In the genomic region with DNA sequence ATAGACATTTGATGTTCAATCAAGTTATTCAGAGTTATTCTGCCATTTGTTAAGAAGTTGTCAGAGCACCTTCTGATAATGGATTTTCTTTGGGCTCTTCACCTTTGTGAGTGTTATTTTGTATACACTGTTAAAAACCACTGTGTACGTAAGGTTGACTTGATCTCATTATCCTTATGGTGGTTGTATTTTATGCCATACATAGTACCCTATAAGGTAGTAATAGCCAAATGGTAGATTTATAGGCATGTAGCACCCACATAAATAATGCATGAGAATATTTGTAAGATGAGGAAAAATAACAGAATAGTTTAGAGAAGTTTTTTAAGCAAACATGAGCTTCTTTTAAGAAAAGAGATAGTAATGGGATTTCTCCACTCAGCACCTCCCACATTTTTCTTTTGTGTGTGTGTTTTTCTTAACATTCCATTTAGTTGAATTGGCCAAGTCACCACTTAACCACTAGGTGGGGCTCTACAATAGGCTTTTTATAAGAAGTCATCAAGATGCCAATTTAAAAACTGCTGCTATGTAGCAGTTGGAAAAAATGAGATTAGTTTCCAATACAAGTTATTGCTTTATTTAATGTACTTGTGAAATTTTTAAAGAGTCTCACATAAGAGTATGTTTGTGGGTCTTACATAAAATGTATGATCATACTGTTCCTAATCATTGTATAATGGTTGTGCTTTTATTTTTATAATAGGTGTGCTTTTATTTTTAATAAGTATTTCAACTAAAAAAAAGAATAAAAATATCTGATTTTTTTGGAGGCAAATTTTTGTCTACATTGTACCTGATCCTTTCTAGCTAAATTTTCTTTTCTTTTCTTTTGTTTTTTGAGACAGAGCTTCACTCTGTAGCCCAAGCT, we compare ENCODE assay signal across 8 cellular contexts. TPM values are rescaled to one million over a fixed set of nuclear protein-coding genes. Genes with fewer than 3 reads are reported as not detected.
A peak's percentile ranks its signal among the peaks of the same experiment; 100 is the strongest.
DNase-seq lines count a peak whose midpoint lies in the region; ATAC-seq and TF ChIP-seq lines count a peak whose summit lies in the region.

No MANE protein-coding gene starts in this region.

- H3K9me3 Mint-ChIP-seq in activated CD4-positive, alpha-beta T cell treated with anti-CD3 and anti-CD28 coated beads for 36 hours (ENCODE audit: low read depth): no peaks in the 10 kb centered on the region

- no peaks in the 10 kb centered on the region for H3K79me2 ChIP-seq in OCI-LY7 (ENCODE audit: insufficient read depth, low read depth, low read length)

- no peak overlapping the region for H3K4me3 Mint-ChIP-seq in activated CD4-positive, alpha-beta T cell treated with anti-CD3 and anti-CD28 coated beads for 36 hours

- ATAC-seq in activated CD4-positive, alpha-beta T cell treated with anti-CD3 and anti-CD28 coated beads for 36 hours: no peak
- ATAC-seq in HG03196 (IDR thresholded peaks at IDR 0.05; ENCODE audit: unreplicated experiment): no peak

- no peak for TF ChIP-seq EP300 in tibial nerve (IDR thresholded peaks at IDR 0.05)

- H3K27ac Mint-ChIP-seq in activated CD4-positive, alpha-beta T cell treated with anti-CD3 and anti-CD28 coated beads for 36 hours: no peak overlapping the region

- H3K27me3 ChIP-seq in kidney epithelial cell (ENCODE audit: control insufficient read depth, insufficient read depth, low read length) (no peaks in the 10 kb centered on the region), tibial nerve (no peaks in the 10 kb centered on the region)

- no peaks in the 10 kb centered on the region for H3K4me1 Mint-ChIP-seq in activated CD4-positive, alpha-beta T cell treated with anti-CD3 and anti-CD28 coated beads for 36 hours

- H3K27ac ChIP-seq in OCI-LY7 (ENCODE audit: low read depth, low read length, poor library complexity, severe bottlenecking) (no peak overlapping the region), tibial nerve (peak overlapping the region in 3 of 4 donors; percentile 42 to 77 (median 65))

- H3K36me3 ChIP-seq in OCI-LY7 (ENCODE audit: insufficient read depth, low read length) (peaks cover 97% of the 10 kb centered on the region), kidney epithelial cell (ENCODE audit: control insufficient read depth, insufficient read depth, low read length) (no peaks in the 10 kb centered on the region), tibial nerve (peaks cover 0 to 80% (median 0%) of the 10 kb centered on the region in 3 donors)

- no peak overlapping the region for H3K4me2 ChIP-seq in OCI-LY7 (ENCODE audit: low read length)

- TF ChIP-seq CTCF in OCI-LY7 (conservative IDR thresholded peaks at IDR 0.05; ENCODE audit: low read length) (peak; percentile 98), kidney epithelial cell (IDR thresholded peaks at IDR 0.05; ENCODE audit: insufficient read depth, low read length, poor library complexity, severe bottlenecking) (peak; percentile 84), tibial nerve (IDR thresholded peaks at IDR 0.05) (peak; percentile 63 to 88 (median 78))

- BruUV-seq in OCI-LY7 (replicated peaks; lab: Mats Ljungman, UMichigan): no TSS peak

- peak; percentile 32 for DNase-seq in activated CD4-positive, alpha-beta T cell treated with anti-CD3 and anti-CD28 coated beads for 36 hours
- DNase-seq in activated CD4-positive, alpha-beta T cell treated with anti-CD3 and anti-CD28 coated beads, Interleukin-2, amount 50 U/mL, for 4 hours: no peak
- DNase-seq in Jurkat, Clone E6-1 (ENCODE audit: low read depth, low spot score): peak; percentile 55
- peak; percentile 65 for DNase-seq in OCI-LY7 (ENCODE audit: low spot score)
- peak; percentile 78 for DNase-seq in cerebellar cortex (ENCODE audit: low spot score)
- DNase-seq in kidney epithelial cell (ENCODE audit: low read depth): peak; percentile 69
- DNase-seq in tibial nerve (ENCODE audit: low spot score in 2 of 2): peak in 1 of 2 donors; percentile 80

- H3K9me2 ChIP-seq in OCI-LY7 (ENCODE audit: insufficient read depth, low read length): no peaks in the 10 kb centered on the region

- no peak overlapping the region for H3K4me3 ChIP-seq in Jurkat, Clone E6-1 (ENCODE audit: low read length)
- H3K4me3 ChIP-seq in OCI-LY7 (ENCODE audit: low read depth, low read length, poor library complexity, severe bottlenecking) (no peak overlapping the region), kidney epithelial cell (ENCODE audit: low read depth, low read length) (no peak overlapping the region), tibial nerve (no peak overlapping the region)

- no peaks in the 10 kb centered on the region for H3K27me3 Mint-ChIP-seq in activated CD4-positive, alpha-beta T cell treated with anti-CD3 and anti-CD28 coated beads for 36 hours

- no peak overlapping the region for H2AFZ ChIP-seq in OCI-LY7 (ENCODE audit: low read length)

- intact Hi-C loops in activated CD4-positive, alpha-beta T cell treated with anti-CD3 and anti-CD28 coated beads for 36 hours (cut with DNase I, micrococcal nuclease): loop anchor here in 1 of 2 experiments (2.0 kb wide), 1 partner anchor 20 kb away; no protein-coding TSS in a partner anchor
- intact Hi-C loops in OCI-LY7 (cut with micrococcal nuclease; ENCODE audit: unreplicated experiment): loop anchor here (5.0 kb wide), 1 partner anchor 34 kb away; no protein-coding TSS in a partner anchor

- H3K36me3 Mint-ChIP-seq in activated CD4-positive, alpha-beta T cell treated with anti-CD3 and anti-CD28 coated beads for 36 hours (ENCODE audit: low read depth): peaks cover 51% of the 10 kb centered on the region

- POLR2A ChIA-PET in activated CD4-positive, alpha-beta T cell treated with anti-CD3 and anti-CD28 coated beads for 36 hours (lab: Charles Lee): no interaction called here
- POLR2A ChIA-PET in OCI-LY7 (lab: Charles Lee): interaction anchor here (0.7 to 0.9 kb wide), 2 partner anchors 78 to 336 kb away, joined by 3 to 4 read pairs; no protein-coding TSS in a partner anchor

- 41 to 47% methylated on average over 1 of the region's 1 CpG for WGBS in tibial nerve, 2 donors

- no peak for TF ChIP-seq POLR2A in tibial nerve (IDR thresholded peaks at IDR 0.05)

- CTCF ChIA-PET in activated CD4-positive, alpha-beta T cell treated with anti-CD3 and anti-CD28 coated beads for 36 hours (lab: Charles Lee): interaction anchor here (0.6 to 2.5 kb wide), 13 partner anchors 10 to 346 kb away, joined by 3 to 19 read pairs (median 4); no protein-coding TSS in a partner anchor
- CTCF ChIA-PET in OCI-LY7 (lab: Charles Lee; ENCODE audit: unreplicated experiment): interaction anchor here (0.6 kb wide), 1 partner anchor 24 kb away, joined by 3 read pairs; no protein-coding TSS in a partner anchor

- no peaks in the 10 kb centered on the region for H4K20me1 ChIP-seq in OCI-LY7 (ENCODE audit: insufficient read depth, low read length)

- H3K4me1 ChIP-seq in OCI-LY7 (ENCODE audit: insufficient read depth, low read length, poor library complexity, severe bottlenecking) (no peaks in the 10 kb centered on the region), tibial nerve (peaks cover 0 to 14% (median 6%) of the 10 kb centered on the region in 4 donors)

- no peaks in the 10 kb centered on the region for H3K9me3 ChIP-seq in OCI-LY7 (ENCODE audit: low read length)
- H3K9me3 ChIP-seq in tibial nerve: no peaks in the 10 kb centered on the region

RNA-seq across cellular contexts. Expression of a gene that starts 41.1 kb away (rescaled TPM):
- total RNA-seq in activated CD4-positive, alpha-beta T cell treated with anti-CD3 and anti-CD28 coated beads for 36 hours: 10 to 100 TPM; 18.7 to 20.7 TPM
- polyA plus RNA-seq in Jurkat, Clone E6-1 (2012; ENCODE audit: insufficient read depth, insufficient read length): 44.9 TPM
- total RNA-seq in OCI-LY7 (2014; rRNA removed; shearing (Covaris generic)): 7.4 and 8.0 TPM in 2 replicates
- total RNA-seq in OCI-LY7 (2022) (24.4 and 29.7 TPM in 2 replicates), kidney epithelial cell (17.2 and 20.2 TPM in 2 replicates), tibial nerve (10 to 100 TPM; 17.1 to 23.9 (median 23.3) TPM)

Comparison
In these comparisons a context has a peak if more than half of its experiments do, and no peak if none do; other contexts are left out.
1. DNase-seq: peak in activated CD4-positive, alpha-beta T cell treated with anti-CD3 and anti-CD28 coated beads for 36 hours (single experiment), Jurkat, Clone E6-1 (single experiment), OCI-LY7 (single experiment), cerebellar cortex (single experiment) and kidney epithelial cell (single experiment); none in activated CD4-positive, alpha-beta T cell treated with anti-CD3 and anti-CD28 coated beads, Interleukin-2, amount 50 U/mL, for 4 hours (0 of 2).
2. Peak in every context shown above with its lines, with median percentiles within 50 percentile points of each other: CTCF ChIP-seq.